ENCODE assay signal across 24 cellular contexts in genomic region chr14:34172052-34172451, GRCh38.
"Had no signal": no experiment of that assay in that cellular context is flagged by ENCODE, and none has a peak within 500 bp of the region (broad histone marks: within the 10 kb centered on the region; RNA-seq: fewer than 3 reads in every experiment).

No MANE protein-coding gene starts in this region.

- H3K4me1 ChIP-seq: SJSA1 had no signal

- H3K9me3 ChIP-seq: MG63, SJSA1 had no signal

- DNase-seq: IMR-90; Karpas-422; KG1; MG63; NCI-H1092; NCI-H1105 treated with DMSO at 0.1 percent for 48 hours; NCI-H1417 treated with DMSO at 0.1 percent for 48 hours; NCI-H146; NCI-H1694 treated with DMSO at 0.1 percent for 48 hours; NCI-H1930; NCI-H2081; NCI-H2107; NCI-H2227 treated with DMSO at 0.1 percent for 48 hours; NCI-H524; NCI-H526 treated with DMSO at 0.1 percent for 48 hours; NCI-H748 treated with DMSO at 0.1 percent for 48 hours; NK-92 treated with Interleukin-12 subunit alpha and Interleukin-12 subunit beta, amount 100 ng/mL, for 24 hours; OCI-M1; Right ventricle myocardium superior; RPMI8226; SIG-M5 had no signal

- H3K4me3 ChIP-seq: MG63, SJSA1, SK-N-MC had no signal

- H3K27me3 ChIP-seq: MG63, SJSA1 had no signal

- H3K27ac ChIP-seq: SJSA1, SK-N-MC had no signal

- ATAC-seq: HepG2 had no signal

- H3K36me3 ChIP-seq: MG63, SJSA1 had no signal
